12 cellular contexts compared by ENCODE assay signal in genomic region chr9:136614967-136615623, GRCh38. TPM values are rescaled to one million over a fixed set of nuclear protein-coding genes. Genes with fewer than 3 reads are reported as not detected.
A peak's percentile ranks its signal among the peaks of the same experiment; 100 is the strongest.
DNase-seq lines count a peak whose midpoint lies in the region; ATAC-seq, FAIRE-seq and TF ChIP-seq lines count a peak whose summit lies in the region.
"Had no signal": no experiment of that assay in that cellular context is flagged by ENCODE, and none has a peak within 500 bp of the region (broad histone marks: within the 10 kb centered on the region; RNA-seq: fewer than 3 reads in every experiment).

No MANE protein-coding gene starts in this region.

- peaks cover 25 to 79% of the 10 kb centered on the region in 2 experiments for H3K27me3 ChIP-seq in HepG2 (ENCODE audit: control insufficient read depth in 1 of 2, insufficient read depth in 2 of 2, low read length in 2 of 2)
- no peaks in the 10 kb centered on the region for H3K27me3 ChIP-seq in right lobe of liver
- H3K27me3 ChIP-seq in brain microvascular endothelial cell (replicated peaks) = no peaks in the 10 kb centered on the region

- FAIRE-seq in HepG2 (lab: Jason Lieb, UNC) (no peak), GM19239 (lab: Jason Lieb, UNC) (no peak)

- H3K4me1 ChIP-seq in HepG2 (ENCODE audit: insufficient read depth, low read length) (peaks cover 30% of the 10 kb centered on the region), right lobe of liver (peaks cover 5 to 25% (median 15%) of the 10 kb centered on the region in 4 donors), mesodermal cell (ENCODE audit: control insufficient read depth, insufficient read depth, low read length, poor library complexity, severe bottlenecking) (peaks cover 28% of the 10 kb centered on the region)

- BruUV-seq in HepG2 (replicated peaks; lab: Mats Ljungman, UMichigan) = no TSS peak

- no peak overlapping the region for H2AFZ ChIP-seq in HepG2 (ENCODE audit: low read length)

- TF ChIP-seq EP300 in HepG2 (IDR thresholded peaks at IDR 0.05; ENCODE audit: low read depth in 2 of 2, low read length in 2 of 2) = no peak
- no peak for TF ChIP-seq EP300 in HepG2 (CRISPR knock-in tag; IDR thresholded peaks at IDR 0.05; ENCODE audit: borderline replicate concordance)

- H3K27ac Mint-ChIP-seq in chondrocyte (ENCODE audit: unreplicated experiment) (no peak overlapping the region), endothelial cell (ENCODE audit: unreplicated experiment) (no peak overlapping the region)
- no peak overlapping the region for H3K27ac Mint-ChIP-seq in activated T-cell treated with anti-CD3 and anti-CD28 coated beads, Interleukin-2, amount 50 U/mL, for 72 hours
- H3K27ac Mint-ChIP-seq: activated CD4-positive, alpha-beta T cell treated with anti-CD3 and anti-CD28 coated beads, Interleukin-2, amount 10 ng/mL, durations not matched to agents 24 days and 14 days had no signal

- no peaks in the 10 kb centered on the region for H3K36me3 Mint-ChIP-seq in chondrocyte (ENCODE audit: low read depth)
- H3K36me3 Mint-ChIP-seq in activated T-cell treated with anti-CD3 and anti-CD28 coated beads, Interleukin-2, amount 50 U/mL, for 72 hours (ENCODE audit: insufficient read depth in 2 of 2) = no peaks in the 10 kb centered on the region
- no peaks in the 10 kb centered on the region for H3K36me3 Mint-ChIP-seq in endothelial cell (ENCODE audit: low read depth, unreplicated experiment)

- H3K27me3 Mint-ChIP-seq in chondrocyte (ENCODE audit: low read depth) (no peaks in the 10 kb centered on the region), endothelial cell (ENCODE audit: unreplicated experiment) (peaks cover 7% of the 10 kb centered on the region)
- H3K27me3 Mint-ChIP-seq in activated T-cell treated with anti-CD3 and anti-CD28 coated beads, Interleukin-2, amount 50 U/mL, for 72 hours (ENCODE audit: low read depth) = peaks cover 5% of the 10 kb centered on the region
- H3K27me3 Mint-ChIP-seq: activated CD4-positive, alpha-beta T cell treated with anti-CD3 and anti-CD28 coated beads, Interleukin-2, amount 10 ng/mL, durations not matched to agents 24 days and 14 days had no signal

- in situ Hi-C loops in HepG2 (cut with HindIII; ENCODE audit: extremely low pct_ligation_motif_present, low pct_unique_long_range_greater_than_20kb) (no loop called here), brain microvascular endothelial cell (cut with HindIII; ENCODE audit: low pct_ligation_motif_present, low sequenced_read_pairs) (no loop called here)

- 27% methylated on average over 13 of the region's 25 CpGs for WGBS in HepG2 (ENCODE audit: low lambda C conversion rate)
- WGBS in right lobe of liver (ENCODE audit: insufficient coverage, low coverage, low lambda C conversion rate, missing lambda C conversion rate) = 75% methylated on average over 6 of the region's 25 CpGs
- WGBS in mesodermal cell (ENCODE audit: insufficient coverage in 2 of 2), 2 experiments = 84% methylated on average over 25 of the region's 25 CpGs

- H3K4me3 Mint-ChIP-seq in chondrocyte (ENCODE audit: unreplicated experiment) (no peak overlapping the region), endothelial cell (ENCODE audit: unreplicated experiment) (no peak overlapping the region)
- H3K4me3 Mint-ChIP-seq in activated T-cell treated with anti-CD3 and anti-CD28 coated beads, Interleukin-2, amount 50 U/mL, for 72 hours = no peak overlapping the region
- H3K4me3 Mint-ChIP-seq: activated CD4-positive, alpha-beta T cell treated with anti-CD3 and anti-CD28 coated beads, Interleukin-2, amount 10 ng/mL, durations not matched to agents 24 days and 14 days had no signal

- no peaks in the 10 kb centered on the region for H3K9me3 Mint-ChIP-seq in chondrocyte (ENCODE audit: low read depth)
- H3K9me3 Mint-ChIP-seq in activated T-cell treated with anti-CD3 and anti-CD28 coated beads, Interleukin-2, amount 50 U/mL, for 72 hours = no peaks in the 10 kb centered on the region
- no peaks in the 10 kb centered on the region for H3K9me3 Mint-ChIP-seq in endothelial cell (ENCODE audit: unreplicated experiment)
- H3K9me3 Mint-ChIP-seq: activated CD4-positive, alpha-beta T cell treated with anti-CD3 and anti-CD28 coated beads, Interleukin-2, amount 10 ng/mL, durations not matched to agents 24 days and 14 days had no signal

- H4K20me1 ChIP-seq in HepG2 (ENCODE audit: insufficient read depth, low read length) = peaks cover 8% of the 10 kb centered on the region; the same call in 1 of the 2 replicates

- no peak for ATAC-seq in HepG2
- ATAC-seq in right lobe of liver = no peak
- no peak for ATAC-seq in activated T-cell treated with anti-CD3 and anti-CD28 coated beads, Interleukin-2, amount 50 U/mL, for 72 hours (replicated peaks in 1 of 2)

- intact Hi-C loops in HepG2 (cut with micrococcal nuclease; ENCODE audit: unreplicated experiment) = no loop called here
- intact Hi-C loops in right lobe of liver (cut with DNase I) = no loop called here

- H3K4me3 ChIP-seq in HepG2 (replicated peaks in 1 of 3; ENCODE audit: insufficient read depth in 1 of 3, low read depth in 2 of 3, low read length in 3 of 3) = no peak overlapping the region
- no peak overlapping the region for H3K4me3 ChIP-seq in right lobe of liver
- no peak overlapping the region for H3K4me3 ChIP-seq in mesodermal cell (ENCODE audit: extremely low read depth, insufficient read depth, low read length, poor library complexity, severe bottlenecking)
- no peak overlapping the region for H3K4me3 ChIP-seq in brain microvascular endothelial cell (ENCODE audit: low read depth, low read length)

- H3K9ac ChIP-seq in HepG2 (ENCODE audit: insufficient read depth, low read depth, low read length) = no peak overlapping the region

- TF ChIP-seq POLR2A in HepG2 (IDR thresholded peaks at IDR 0.05; ENCODE audit: insufficient read depth in 1 of 2, low read depth in 2 of 2, low read length in 2 of 2) (no peak), right lobe of liver (IDR thresholded peaks at IDR 0.05) (no peak)

- no peak for TF ChIP-seq RAD21 in HepG2 (CRISPR knock-in tag; IDR thresholded peaks at IDR 0.05)

- H3K27ac ChIP-seq in HepG2 (ENCODE audit: extremely low read length, insufficient read depth, low read length) (no peak overlapping the region), right lobe of liver (peak overlapping the region in 1 of 3 donors; percentile 51), mesodermal cell (ENCODE audit: low read depth, low read length, severe bottlenecking) (peak overlapping the region; percentile 36), brain microvascular endothelial cell (no peak overlapping the region)

- DNase-seq in HepG2 (ENCODE audit: low spot score) (no peak), right lobe of liver (no peak), chondrocyte (ENCODE audit: low spot score) (no peak), GM19239 (ENCODE audit: insufficient read length, low spot score) (no peak), endothelial cell (ENCODE audit: low spot score) (no peak), brain microvascular endothelial cell (no peak)
- no peak for DNase-seq in activated T-cell treated with anti-CD3 and anti-CD28 coated beads, Interleukin-2, amount 50 U/mL, for 72 hours
- DNase-seq: activated CD4-positive, alpha-beta T cell treated with anti-CD3 and anti-CD28 coated beads, Interleukin-2, amount 10 ng/mL, durations not matched to agents 24 days and 14 days; activated gamma-delta T cell; NCI-H2227 treated with DMSO at 0.1 percent for 48 hours; stimulated activated CD4-positive, alpha-beta T cell treated with anti-CD3 and anti-CD28 coated beads, Interleukin-15, amount 100 ng/mL, for 24 hours had no signal

- H3K36me3 ChIP-seq in HepG2 (replicated peaks in 1 of 2; ENCODE audit: control insufficient read depth in 1 of 2, insufficient read depth in 2 of 2, low read length in 2 of 2) = no peaks in the 10 kb centered on the region
- no peaks in the 10 kb centered on the region for H3K36me3 ChIP-seq in right lobe of liver
- H3K36me3 ChIP-seq in mesodermal cell (ENCODE audit: control insufficient read depth, insufficient read depth, low read length) = no peaks in the 10 kb centered on the region
- no peaks in the 10 kb centered on the region for H3K36me3 ChIP-seq in brain microvascular endothelial cell (replicated peaks)

- no peaks in the 10 kb centered on the region for H3K79me2 ChIP-seq in HepG2 (ENCODE audit: insufficient read depth, low read length)

- no peak overlapping the region for H3K4me2 ChIP-seq in HepG2 (ENCODE audit: low read depth, low read length)

- POLR2A ChIA-PET in HepG2 (lab: Yijun Ruan, JAX) = no interaction called here

- H3K4me1 Mint-ChIP-seq in chondrocyte (ENCODE audit: low read depth) (peaks cover 17% of the 10 kb centered on the region), endothelial cell (ENCODE audit: unreplicated experiment) (peaks cover 19% of the 10 kb centered on the region)
- no peaks in the 10 kb centered on the region for H3K4me1 Mint-ChIP-seq in activated T-cell treated with anti-CD3 and anti-CD28 coated beads, Interleukin-2, amount 50 U/mL, for 72 hours (ENCODE audit: low read depth)
- H3K4me1 Mint-ChIP-seq: activated CD4-positive, alpha-beta T cell treated with anti-CD3 and anti-CD28 coated beads, Interleukin-2, amount 10 ng/mL, durations not matched to agents 24 days and 14 days had no signal

- CTCF ChIA-PET in HepG2 (lab: Yijun Ruan, JAX; ENCODE audit: low intra/inter-chr PET ratio, low total read pairs) = no interaction called here

- TF ChIP-seq CTCF in HepG2 (CRISPR knock-in tag; IDR thresholded peaks at IDR 0.05) (peak; percentile 42), right lobe of liver (IDR thresholded peaks at IDR 0.05) (no peak), chondrocyte (IDR thresholded peaks at IDR 0.05) (peak; percentile 36), endothelial cell (IDR thresholded peaks at IDR 0.05; ENCODE audit: unreplicated experiment) (no peak), brain microvascular endothelial cell (IDR thresholded peaks at IDR 0.05; ENCODE audit: low read depth, low read length, missing control alignments) (no peak)

- H3K9me3 ChIP-seq in HepG2 (ENCODE audit: low read length) (no peaks in the 10 kb centered on the region), right lobe of liver (no peaks in the 10 kb centered on the region), mesodermal cell (ENCODE audit: control insufficient read depth, low read length) (no peaks in the 10 kb centered on the region)

RNA-seq across cellular contexts. Expression of gene EGFL7, which starts 47.6 kb away (rescaled TPM):
- total RNA-seq in HepG2 (2016; rRNA removed; fragmentation: Illumina TruSeq; extraction: Trizol) (0.20 TPM in 1 of 2 replicates, not detected in the other), right lobe of liver (10 to 100 TPM; 26.7 to 54.2 (median 45.8) TPM), chondrocyte (5.4 to 7.8 TPM (median 7.0 TPM) in 3 replicates), endothelial cell (ENCODE audit: unreplicated experiment) (945 TPM)
- 0.61 and 0.88 TPM in 2 replicates for total RNA-seq in HepG2 (2016; cell fraction: cytosol; rRNA removed; fragmentation: Illumina TruSeq; extraction: Trizol; ENCODE audit: low read depth)
- total RNA-seq in HepG2 (2016; cell fraction: insoluble cytoplasmic fraction; rRNA removed; fragmentation: Illumina TruSeq; extraction: Trizol) = 0.19 and 0.32 TPM in 2 replicates
- total RNA-seq in HepG2 (2016; cell fraction: membrane; rRNA removed; fragmentation: Illumina TruSeq; extraction: Trizol) = 0.59 and 0.93 TPM in 2 replicates
- total RNA-seq in HepG2 (2016; cell fraction: nucleus; rRNA removed; fragmentation: Illumina TruSeq; extraction: Trizol) = 0.40 TPM in 1 of 2 replicates, not detected in the other
- 5.1 and 10.3 TPM in 2 replicates for polyA plus RNA-seq in HepG2 (2011; rRNA removed)
- 7.6 and 12.5 TPM in 2 replicates for polyA plus RNA-seq in HepG2 (2011; cell fraction: cytosol; rRNA removed)
- 20.6 and 22.6 TPM in 2 replicates for polyA plus RNA-seq in HepG2 (2011; cell fraction: nucleus; rRNA removed)
- 1.6 and 2.3 TPM in 2 replicates for polyA plus RNA-seq in HepG2 (2012)
- polyA plus RNA-seq in HepG2 (2016; cell fraction: cytosol; fragmentation: Illumina TruSeq; extraction: Trizol; ENCODE audit: low read depth) = 0.54 and 0.89 TPM in 2 replicates
- 0.20 and 0.56 TPM in 2 replicates for polyA plus RNA-seq in HepG2 (2016; cell fraction: insoluble cytoplasmic fraction; fragmentation: Illumina TruSeq; extraction: Trizol; ENCODE audit: low read depth)
- 0.68 and 0.72 TPM in 2 replicates for polyA plus RNA-seq in HepG2 (2016; cell fraction: membrane; fragmentation: Illumina TruSeq; extraction: Trizol; ENCODE audit: low read depth)
- polyA plus RNA-seq in HepG2 (2016; cell fraction: nucleus; fragmentation: Illumina TruSeq; extraction: Trizol; ENCODE audit: insufficient read depth, low read depth) = not detected in 2 replicates
- 3.6 and 4.7 TPM in 2 replicates for polyA minus RNA-seq in HepG2 (2011; rRNA and poly(A)+ RNA removed; ENCODE audit: low replicate concordance)
- polyA minus RNA-seq in HepG2 (2011; cell fraction: cytosol; rRNA and poly(A)+ RNA removed) = 3.1 and 3.3 TPM in 2 replicates
- 1.9 and 3.0 TPM in 2 replicates for polyA minus RNA-seq in HepG2 (2011; cell fraction: nucleus; rRNA and poly(A)+ RNA removed)
- 188 TPM for polyA plus RNA-seq in mesodermal cell (2013, experiment 1 of 2)
- polyA plus RNA-seq in mesodermal cell (2013, experiment 2 of 2) = 118 TPM
- 1 to 10 TPM in 1 of 2 donors, under 1 TPM in 1; 0.93 to 1.1 TPM for total RNA-seq in activated T-cell treated with anti-CD3 and anti-CD28 coated beads, Interleukin-2, amount 50 U/mL, for 72 hours

Comparison
In these comparisons a context has a peak if more than half of its experiments do, and no peak if none do; other contexts are left out.
1. CTCF ChIP-seq: peak in HepG2 (single experiment) and chondrocyte (single experiment); none in right lobe of liver (0 of 4), endothelial cell (single experiment) and brain microvascular endothelial cell (single experiment).
2. RNA of gene EGFL7, which starts 47.6 kb away (total RNA-seq): 945 TPM in endothelial cell (single experiment); 26.7 to 54.2 TPM in right lobe of liver, 5.4 to 7.8 TPM in chondrocyte, 0.93 to 1.1 TPM in activated T-cell treated with anti-CD3 and anti-CD28 coated beads, Interleukin-2, amount 50 U/mL, for 72 hours and 0.19 to 0.93 TPM in HepG2; every median in the first group is over 10 times any median in the second.